11 cellular contexts compared by ENCODE assay signal in the genomic region with DNA sequence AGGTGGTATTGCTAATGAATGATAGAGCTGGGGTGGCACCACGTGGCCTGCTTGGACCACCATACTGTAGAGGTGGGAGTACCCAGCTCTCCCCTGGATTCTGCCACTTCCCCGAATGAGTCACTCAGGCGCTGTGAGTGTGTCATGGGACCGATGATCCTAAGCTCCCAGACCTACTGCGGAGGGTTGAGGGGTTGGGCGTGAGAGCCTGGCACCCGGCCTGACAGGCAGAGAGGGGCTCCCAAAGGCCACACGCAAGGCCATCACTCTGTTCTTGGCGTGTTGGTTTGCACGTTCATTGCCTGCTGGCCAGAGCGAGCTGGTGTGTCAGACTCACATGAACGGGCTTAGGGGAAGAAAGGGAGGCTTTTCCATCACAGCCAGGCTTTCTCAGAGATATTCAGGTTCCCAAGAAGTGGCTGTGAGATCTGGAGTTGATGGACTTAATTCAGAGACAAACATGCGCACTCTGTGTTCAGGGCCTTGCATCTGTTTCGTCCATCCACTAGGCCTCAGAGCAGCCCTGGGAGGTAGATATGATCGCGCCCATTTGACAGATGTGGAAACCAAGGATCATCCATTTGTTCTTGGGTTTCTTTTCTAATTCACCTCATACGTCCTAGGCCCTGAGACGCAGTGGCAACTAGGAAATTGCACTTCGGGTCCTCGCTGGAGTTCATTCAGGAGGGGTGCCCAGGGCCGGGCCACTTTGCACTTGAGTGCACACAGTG. TPM values are rescaled to one million over a fixed set of nuclear protein-coding genes. Genes with fewer than 3 reads are reported as not detected.
DNase-seq lines count a peak whose midpoint lies in the region; ATAC-seq, FAIRE-seq and TF ChIP-seq lines count a peak whose summit lies in the region.
"Had no signal": no experiment of that assay in that cellular context is flagged by ENCODE, and none has a peak within 500 bp of the region (broad histone marks: within the 10 kb centered on the region; RNA-seq: fewer than 3 reads in every experiment).

No MANE protein-coding gene starts in this region.

- 0 out of 2 replicates have a peak overlapping the region, but pooled peaks have one; percentile 7 for H3K4me2 ChIP-seq in BLaER1

- no peak for TF ChIP-seq CTCF in esophagus squamous epithelium (IDR thresholded peaks at IDR 0.05)
- no peak for TF ChIP-seq CTCF in psoas muscle (IDR thresholded peaks at IDR 0.05)

- peak; percentile 88 for FAIRE-seq in RCC 7860 (lab: Jason Lieb, UNC)

- H4K20me1 ChIP-seq in BLaER1 = peaks cover 100% of the 10 kb centered on the region

- intact Hi-C loops in esophagus squamous epithelium (cut with DNase I) = no loop called here
- intact Hi-C loops in psoas muscle (cut with DNase I) = no loop called here

- peaks cover 100% of the 10 kb centered on the region for H3K4me1 ChIP-seq in BLaER1
- peaks cover 15 to 100% (median 51%) of the 10 kb centered on the region in 3 donors for H3K4me1 ChIP-seq in esophagus squamous epithelium
- H3K4me1 ChIP-seq in psoas muscle = no peaks in the 10 kb centered on the region

- H3K9me3 ChIP-seq in BLaER1 (no peaks in the 10 kb centered on the region), esophagus squamous epithelium (no peaks in the 10 kb centered on the region), psoas muscle (no peaks in the 10 kb centered on the region)

- ATAC-seq in psoas muscle = no peak
- ATAC-seq in GM19463 (IDR thresholded peaks at IDR 0.05; ENCODE audit: unreplicated experiment) = no peak
- no peak for ATAC-seq in stimulated activated naive CD8-positive, alpha-beta T cell treated with anti-CD3 and anti-CD28 coated beads, Interleukin-15, Interleukin-2, amounts not matched to agents 100 U/mL and 50 U/mL, for 24 hours
- no peak for ATAC-seq in HG03439 (IDR thresholded peaks at IDR 0.05; ENCODE audit: unreplicated experiment)
- ATAC-seq: activated CD4-positive, CD25-positive, alpha-beta regulatory T cell treated with anti-CD3 and anti-CD28 coated beads, Interleukin-2, amount 50 U/mL, for 24 hours had no signal

- H3K4me3 ChIP-seq in BLaER1 (no peak overlapping the region), esophagus squamous epithelium (no peak overlapping the region), psoas muscle (no peak overlapping the region)

- H3K9ac ChIP-seq in BLaER1 = no peak overlapping the region

- H3K27ac ChIP-seq in BLaER1 (no peak overlapping the region), esophagus squamous epithelium (peak overlapping the region; percentile 23 to 70 (median 46)), psoas muscle (no peak overlapping the region)

- peak; percentile 94 for DNase-seq in RCC 7860 (ENCODE audit: low spot score)
- no peak for DNase-seq in esophagus squamous epithelium (lab: John Stamatoyannopoulos, UW)
- DNase-seq in psoas muscle = peak; percentile 42 to 44
- no peak for DNase-seq in stimulated activated naive CD8-positive, alpha-beta T cell treated with anti-CD3 and anti-CD28 coated beads, Interleukin-15, Interleukin-2, amounts not matched to agents 100 U/mL and 50 U/mL, for 24 hours
- DNase-seq in NCI-H1436 (lab: John Stamatoyannopoulos, UW) = no peak
- DNase-seq: activated T-cell treated with anti-CD3 and anti-CD28 coated beads for 4 hours; stimulated activated CD4-positive, alpha-beta T cell treated with anti-CD3 and anti-CD28 coated beads, Interleukin-2, amount 100 ng/mL, for 24 hours had no signal

- H3K27me3 ChIP-seq in BLaER1 (no peaks in the 10 kb centered on the region), esophagus squamous epithelium (no peaks in the 10 kb centered on the region), psoas muscle (ENCODE audit: insufficient read depth in 3 of 3, low read length in 2 of 3) (no peaks in the 10 kb centered on the region)

- 86 to 89% methylated on average over 10 to 12 of the region's 21 CpGs for WGBS in esophagus squamous epithelium, 2 donors
- 80 to 92% (median 82%) methylated on average over 21 of the region's 21 CpGs for WGBS in psoas muscle, 3 donors

- no peak for TF ChIP-seq POLR2A in esophagus squamous epithelium (IDR thresholded peaks at IDR 0.05)

- H3K36me3 ChIP-seq in BLaER1 (peaks cover 42% of the 10 kb centered on the region), esophagus squamous epithelium (peaks cover 0 to 20% (median 0%) of the 10 kb centered on the region in 3 donors), psoas muscle (ENCODE audit: insufficient read depth in 1 of 2, low read depth in 1 of 2) (no peaks in the 10 kb centered on the region)

RNA-seq across cellular contexts. Expression of a gene that starts 41.4 kb away (rescaled TPM):
- total RNA-seq in esophagus squamous epithelium (10 to 100 TPM; 17.1 to 60.5 (median 39.7) TPM), psoas muscle (1 to 10 TPM; 4.1 to 8.9 (median 7.8) TPM)
- polyA plus RNA-seq in psoas muscle = 1 to 10 TPM; 1.4 to 3.3 (median 2.5) TPM

Comparison
In these comparisons a context has a peak if more than half of its experiments do, and no peak if none do; other contexts are left out.
1. H3K27ac ChIP-seq: peak in esophagus squamous epithelium (4 of 4); none in BLaER1 (single experiment) and psoas muscle (single experiment).
2. DNase-seq: peak in RCC 7860 (single experiment) and psoas muscle (2 of 2); none in esophagus squamous epithelium (single experiment), stimulated activated naive CD8-positive, alpha-beta T cell treated with anti-CD3 and anti-CD28 coated beads, Interleukin-15, Interleukin-2, amounts not matched to agents 100 U/mL and 50 U/mL, for 24 hours (single experiment) and NCI-H1436 (single experiment).